In the genomic region with DNA sequence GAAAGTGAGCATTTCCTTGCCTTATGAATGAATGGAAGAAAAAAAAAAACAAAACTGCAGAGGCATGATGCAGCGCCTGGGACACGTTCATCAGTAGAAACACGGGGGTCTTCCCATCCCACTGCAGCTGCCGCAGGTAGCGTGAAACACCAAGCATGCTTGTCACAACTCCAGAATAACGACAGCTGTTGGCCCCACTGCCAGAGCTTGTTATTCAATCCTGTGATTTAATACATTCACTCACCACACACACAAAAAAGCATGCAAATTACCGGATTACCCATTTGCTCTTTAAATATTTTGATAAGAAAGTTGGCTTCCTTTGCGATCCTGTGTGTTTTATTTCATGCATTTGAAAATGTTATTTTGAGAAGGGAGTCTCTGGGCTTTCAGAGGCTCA, we compare ENCODE assay signal across 16 cellular contexts. TPM values are rescaled to one million over a fixed set of nuclear protein-coding genes. Genes with fewer than 3 reads are reported as not detected.
DNase-seq lines count a peak whose midpoint lies in the region; ATAC-seq and TF ChIP-seq lines count a peak whose summit lies in the region.
"Had no signal": no experiment of that assay in that cellular context is flagged by ENCODE, and none has a peak within 500 bp of the region (broad histone marks: within the 10 kb centered on the region; RNA-seq: fewer than 3 reads in every experiment).

No MANE protein-coding gene starts in this region.

- H3K9ac ChIP-seq in SU-DHL-6 (ENCODE audit: low read length): peak overlapping the region; percentile 66
- no peak overlapping the region for H3K9ac ChIP-seq in neural cell (ENCODE audit: low read length)

- H3K4me3 ChIP-seq in SU-DHL-6 (ENCODE audit: insufficient read depth, low read length, poor library complexity, severe bottlenecking) (peak overlapping the region; percentile 11), neural cell (ENCODE audit: low read length) (no peak overlapping the region)
- H3K4me3 ChIP-seq: GM12878, transverse colon had no signal

- no peak for ATAC-seq in GM19035 (IDR thresholded peaks at IDR 0.05; ENCODE audit: unreplicated experiment)
- ATAC-seq: activated T-cell treated with anti-CD3 and anti-CD28 coated beads, Interleukin-2, amount 50 U/mL, for 72 hours; GM12878; T-helper 17 cell had no signal

- H4K20me1 ChIP-seq in SU-DHL-6 (ENCODE audit: low read depth, low read length): no peaks in the 10 kb centered on the region
- no peaks in the 10 kb centered on the region for H4K20me1 ChIP-seq in neural cell (ENCODE audit: insufficient read depth)

- no peaks in the 10 kb centered on the region for H3K79me2 ChIP-seq in SU-DHL-6 (ENCODE audit: insufficient read depth, low read length)
- no peaks in the 10 kb centered on the region for H3K79me2 ChIP-seq in neural cell (replicated peaks; ENCODE audit: insufficient read depth, low read length)

- H3K9me2 ChIP-seq in SU-DHL-6 (replicated peaks; ENCODE audit: insufficient read depth, low read length): no peaks in the 10 kb centered on the region
- no peaks in the 10 kb centered on the region for H3K9me2 ChIP-seq in neural cell (ENCODE audit: insufficient read depth, low read length)

- no peak for TF ChIP-seq RAD21 in neural cell (conservative IDR thresholded peaks at IDR 0.05)

- H3K27ac ChIP-seq in SU-DHL-6 (ENCODE audit: low read depth, low read length) (peak overlapping the region; percentile 98), neural cell (ENCODE audit: low read length) (no peak overlapping the region)
- H3K27ac ChIP-seq: epithelial cell of prostate, transverse colon had no signal

- TF ChIP-seq CTCF in SU-DHL-6 (IDR thresholded peaks at IDR 0.05; ENCODE audit: insufficient read depth, low read length, poor library complexity, severe bottlenecking) (no peak), neural cell (IDR thresholded peaks at IDR 0.05; ENCODE audit: poor library complexity, severe bottlenecking) (no peak)

- DNase-seq in DMS 273 treated with DMSO at 0.1 percent for 48 hours (lab: John Stamatoyannopoulos, UW) (peak; percentile 21), LHCN-M2 (ENCODE audit: low read depth) (peak; percentile 67), mesenteric fat pad (ENCODE audit: low spot score) (no peak), HT-29 (ENCODE audit: low spot score) (no peak)
- DNase-seq: activated CD4-positive, CD25-positive, alpha-beta regulatory T cell treated with anti-CD3 and anti-CD28 coated beads, Interleukin-2, amount 50 U/mL, for 72 hours; activated T-cell treated with anti-CD3 and anti-CD28 coated beads, Interleukin-2, amount 50 U/mL, for 72 hours; amygdala; islet precursor cell; stimulated activated CD4-positive, alpha-beta T cell treated with anti-CD3 and anti-CD28 coated beads, Interleukin-1b, Interleukin-23, amount 100 ng/mL, for 48 hours; T-helper 17 cell; transverse colon had no signal

- H2AFZ ChIP-seq in SU-DHL-6 (ENCODE audit: low read depth, low read length, severe bottlenecking) (no peak overlapping the region), neural cell (ENCODE audit: low read depth, low read length) (no peak overlapping the region)

- no peaks in the 10 kb centered on the region for H3K27me3 ChIP-seq in SU-DHL-6 (ENCODE audit: low read length)
- no peaks in the 10 kb centered on the region for H3K27me3 ChIP-seq in neural cell (ENCODE audit: insufficient read depth, low read depth, low read length)

- H3F3A ChIP-seq in SU-DHL-6 (ENCODE audit: insufficient read depth) (peaks cover 40% of the 10 kb centered on the region), neural cell (ENCODE audit: insufficient read depth, low read length, poor library complexity, severe bottlenecking) (no peaks in the 10 kb centered on the region)

- H3K9me3 ChIP-seq in SU-DHL-6 (ENCODE audit: insufficient read depth, low read length): no peaks in the 10 kb centered on the region
- no peaks in the 10 kb centered on the region for H3K9me3 ChIP-seq in neural cell (ENCODE audit: low read length)
- H3K9me3 ChIP-seq: transverse colon had no signal

- TF ChIP-seq EP300 in neural cell (conservative IDR thresholded peaks at IDR 0.05; ENCODE audit: poor library complexity, severe bottlenecking): no peak

- H3K36me3 ChIP-seq in SU-DHL-6 (ENCODE audit: low read length) (no peaks in the 10 kb centered on the region), neural cell (ENCODE audit: insufficient read depth, low read length) (no peaks in the 10 kb centered on the region)
- H3K36me3 ChIP-seq: transverse colon had no signal

- peak overlapping the region; percentile 92 for H3K4me2 ChIP-seq in SU-DHL-6 (ENCODE audit: low read depth, low read length, poor library complexity, severe bottlenecking)
- H3K4me2 ChIP-seq in neural cell (ENCODE audit: low read length): no peak overlapping the region

TF ChIP-seq in neural cell, 6 proteins besides CTCF, POLR2A, EP300 and RAD21:
- peak; percentile 41 for TF ChIP-seq POLR2AphosphoS5 (IDR thresholded peaks at IDR 0.05)
- TF ChIP-seq MXI1 (conservative IDR thresholded peaks at IDR 0.05; ENCODE audit: poor library complexity, severe bottlenecking): no peak

RNA-seq across cellular contexts. Expression of a gene that starts 48.5 kb away (rescaled TPM):
- total RNA-seq in LHCN-M2 (2014; rRNA removed) (15.1 and 20.6 TPM in 2 replicates), mesenteric fat pad (70.1 TPM)
- 58.1 TPM for polyA plus RNA-seq in LHCN-M2 (2012)
- polyA plus RNA-seq in neural cell: 15.5 and 17.2 TPM in 2 replicates
- 40.7 and 41.4 TPM in 2 replicates for polyA minus RNA-seq in neural cell
- 10.4 and 11.2 TPM in 2 replicates for total RNA-seq in HT-29 (2014; rRNA removed; shearing (Covaris generic))

Comparison
In these comparisons a context has a peak if more than half of its experiments do, and no peak if none do; other contexts are left out.
1. DNase-seq: peak in DMS 273 treated with DMSO at 0.1 percent for 48 hours (single experiment) and LHCN-M2 (single experiment); none in mesenteric fat pad (single experiment) and HT-29 (single experiment).